13 cellular contexts compared by ENCODE assay signal in genomic region chr10:31749293-31749692, GRCh38.
DNase-seq lines count a peak whose midpoint lies in the region; ATAC-seq, FAIRE-seq and TF ChIP-seq lines count a peak whose summit lies in the region.
"Had no signal": no experiment of that assay in that cellular context is flagged by ENCODE, and none has a peak within 500 bp of the region (broad histone marks: within the 10 kb centered on the region; RNA-seq: fewer than 3 reads in every experiment).

No MANE protein-coding gene starts in this region.

- peak overlapping the region; percentile 26 for H3K9ac ChIP-seq in NT2/D1 (ENCODE audit: insufficient read length, low read depth)

- FAIRE-seq in GM19239 (lab: Jason Lieb, UNC), result no peak
- FAIRE-seq in HTR-8/SVneo (lab: Jason Lieb, UNC), result no peak
- FAIRE-seq: endometrium, K562 had no signal

- H3K9me3 ChIP-seq in right atrium auricular region (no peaks in the 10 kb centered on the region), NT2/D1 (ENCODE audit: insufficient read depth, low read length) (no peaks in the 10 kb centered on the region)
- H3K9me3 ChIP-seq: HAP-1 had no signal

- no peak for ATAC-seq in Right ventricle myocardium superior (ENCODE audit: poor library complexity)
- ATAC-seq in GM21619 (IDR thresholded peaks at IDR 0.05; ENCODE audit: unreplicated experiment), result no peak
- no peak for ATAC-seq in sciatic nerve
- ATAC-seq: activated naive CD8-positive, alpha-beta T cell treated with anti-CD3 and anti-CD28 coated beads, Interleukin-2, amount 50 U/mL, for 24 hours; K562 had no signal

- TF ChIP-seq CTCF in right atrium auricular region (IDR thresholded peaks at IDR 0.05), result no peak

- intact Hi-C loops in Right ventricle myocardium superior (cut with DNase I) (no loop called here), sciatic nerve (cut with DNase I) (no loop called here)

- H3K4me1 ChIP-seq in right atrium auricular region (peaks cover 0 to 36% of the 10 kb centered on the region in 2 donors), NT2/D1 (ENCODE audit: insufficient read depth, insufficient read length) (peaks cover 8% of the 10 kb centered on the region)
- H3K4me1 ChIP-seq: HAP-1 had no signal

- H3K4me3 ChIP-seq in right atrium auricular region (no peak overlapping the region), NT2/D1 (ENCODE audit: insufficient read length, low read depth) (no peak overlapping the region)
- H3K4me3 ChIP-seq: HAP-1, K562 had no signal

- no peaks in the 10 kb centered on the region for H3K36me3 ChIP-seq in right atrium auricular region
- no peaks in the 10 kb centered on the region for H3K36me3 ChIP-seq in NT2/D1 (ENCODE audit: insufficient read depth, insufficient read length, low read length)
- H3K36me3 ChIP-seq: HAP-1 had no signal

- no peak for DNase-seq in right atrium auricular region (ENCODE audit: low spot score)
- DNase-seq in Right ventricle myocardium superior, result no peak
- DNase-seq in NT2/D1 (ENCODE audit: low read depth, low spot score), result no peak
- no peak for DNase-seq in GM19239 (ENCODE audit: insufficient read length, low spot score)
- DNase-seq in sciatic nerve (ENCODE audit: low spot score), result no peak
- no peak for DNase-seq in HTR-8/SVneo (ENCODE audit: insufficient read length, low spot score)
- DNase-seq: activated naive CD8-positive, alpha-beta T cell treated with anti-CD3 and anti-CD28 coated beads, Interleukin-2, amount 50 U/mL, for 24 hours; stimulated activated naive CD4-positive, alpha-beta T cell had no signal

- no peaks in the 10 kb centered on the region for H3K27me3 ChIP-seq in right atrium auricular region
- no peaks in the 10 kb centered on the region for H3K27me3 ChIP-seq in NT2/D1 (ENCODE audit: insufficient read depth, insufficient read length)
- H3K27me3 ChIP-seq in layer of hippocampus (ENCODE audit: control insufficient read depth, insufficient read depth, low read length), result no peaks in the 10 kb centered on the region

- H3K27ac ChIP-seq in right atrium auricular region (peak overlapping the region; percentile 76 to 78), layer of hippocampus (ENCODE audit: low read depth, low read length) (peak overlapping the region; percentile 71)
